In the genomic region with DNA sequence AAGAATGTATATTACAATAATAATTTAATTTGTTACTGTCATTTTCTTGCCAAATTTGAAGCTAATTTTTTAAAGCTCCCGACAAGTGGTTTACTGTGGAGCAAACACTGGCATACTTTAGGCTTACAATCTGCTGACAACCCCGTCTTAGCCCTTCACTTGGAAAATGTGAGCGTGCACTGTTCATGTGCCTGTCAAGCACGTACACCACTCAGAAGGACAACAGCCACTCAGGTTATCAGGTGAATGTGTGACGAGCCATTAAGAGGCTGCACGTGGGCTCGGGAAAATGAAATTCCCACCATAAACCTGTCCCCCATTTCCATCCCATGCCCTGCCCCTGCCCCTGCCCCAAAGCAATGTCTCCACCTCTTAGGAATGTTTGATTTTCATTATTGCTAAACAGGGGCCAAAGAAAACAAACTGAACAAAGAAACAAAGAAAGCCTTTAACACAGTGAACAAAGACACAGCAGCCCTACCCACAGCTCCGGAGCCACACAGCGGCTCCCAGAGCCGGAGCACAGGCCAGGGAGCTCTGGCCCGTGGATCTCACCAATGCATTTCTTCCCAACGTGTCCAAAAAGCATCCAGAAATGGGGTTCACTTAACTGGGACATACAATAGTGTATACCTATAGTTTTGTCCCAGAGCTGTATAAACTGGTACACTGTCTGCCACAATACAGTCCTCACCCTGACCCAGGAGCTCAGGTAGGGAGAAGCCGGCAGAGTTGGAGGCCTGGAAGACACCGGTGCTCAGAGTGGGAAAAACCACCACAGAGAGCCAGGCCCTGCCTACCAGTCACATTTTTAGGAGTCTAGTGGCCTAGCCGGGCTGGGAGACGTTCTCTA, we compare ENCODE assay signal across 18 cellular contexts.
DNase-seq lines count a peak whose midpoint lies in the region; TF ChIP-seq lines count a peak whose summit lies in the region.
"Had no signal": no experiment of that assay in that cellular context is flagged by ENCODE, and none has a peak within 500 bp of the region (broad histone marks: within the 10 kb centered on the region; RNA-seq: fewer than 3 reads in every experiment).

No MANE protein-coding gene starts in this region.

- no peak overlapping the region for H3K18ac ChIP-seq in H9 (ENCODE audit: insufficient read length, low read depth, low read length)

- H3K4me3 Mint-ChIP-seq in endothelial cell (ENCODE audit: unreplicated experiment): no peak overlapping the region
- no peak overlapping the region for H3K4me3 Mint-ChIP-seq in activated CD4-positive, alpha-beta memory T cell treated with anti-CD3 and anti-CD28 coated beads for 36 hours
- H3K4me3 Mint-ChIP-seq in H9: no peak overlapping the region

- no peak overlapping the region for H2BK20ac ChIP-seq in H9 (ENCODE audit: low read depth, low read length, poor library complexity, severe bottlenecking)

- no peaks in the 10 kb centered on the region for H3K79me1 ChIP-seq in H9 (ENCODE audit: insufficient read depth, low read depth, low read length, poor library complexity, severe bottlenecking)

- H2BK5ac ChIP-seq in H9 (ENCODE audit: insufficient read length, low read length): no peak overlapping the region

- H4K20me1 ChIP-seq in neural cell (ENCODE audit: insufficient read depth) (no peaks in the 10 kb centered on the region), H9 (ENCODE audit: control insufficient read depth, insufficient read depth, insufficient read length) (no peaks in the 10 kb centered on the region)

- TF ChIP-seq RAD21 in neural cell (conservative IDR thresholded peaks at IDR 0.05): no peak

- no peak overlapping the region for H3K9ac ChIP-seq in neural cell (ENCODE audit: low read length)
- H3K9ac ChIP-seq in H9 (ENCODE audit: extremely low read depth, insufficient read length, low read length): no peak overlapping the region
- H3K9ac ChIP-seq: GM23248, SK-N-SH had no signal

- peaks cover 3% of the 10 kb centered on the region; the same call in 1 of the 2 replicates for H3K4me1 ChIP-seq in H9 (ENCODE audit: insufficient read depth, low read length)
- H3K4me1 ChIP-seq: sigmoid colon had no signal

- no peak overlapping the region for H2AK5ac ChIP-seq in H9 (ENCODE audit: insufficient read length, low read length)

- H2BK15ac ChIP-seq in H9 (ENCODE audit: low read depth, low read length): no peak overlapping the region

- H3K27ac Mint-ChIP-seq in endothelial cell (ENCODE audit: unreplicated experiment) (peak overlapping the region; percentile 13), H9 (peak overlapping the region in 1 of 3 experiments; percentile 83; a peak in 1 of 7 replicates)
- no peak overlapping the region for H3K27ac Mint-ChIP-seq in activated CD4-positive, alpha-beta memory T cell treated with anti-CD3 and anti-CD28 coated beads for 36 hours
- H3K27ac Mint-ChIP-seq: activated naive CD4-positive, alpha-beta T cell treated with anti-CD3 and anti-CD28 coated beads, Interleukin-2, amount 50 U/mL, for 72 hours had no signal

- H4K91ac ChIP-seq in H9 (ENCODE audit: insufficient read length, low read depth, low read length): no peak overlapping the region

- H3K27ac ChIP-seq in AG04450 (ENCODE audit: low read depth, low read length) (peak overlapping the region; percentile 21), neural cell (ENCODE audit: low read length) (no peak overlapping the region), H9 (ENCODE audit: insufficient read length, low read depth, low read length) (no peak overlapping the region)
- H3K27ac ChIP-seq: GM23248, sigmoid colon had no signal

- H2BK120ac ChIP-seq in H9 (ENCODE audit: low read depth, low read length, poor library complexity, severe bottlenecking): no peak overlapping the region

- H3K79me2 ChIP-seq in neural cell (replicated peaks; ENCODE audit: insufficient read depth, low read length) (no peaks in the 10 kb centered on the region), H9 (ENCODE audit: insufficient read depth, low read length) (no peaks in the 10 kb centered on the region)

- no peaks in the 10 kb centered on the region for H3K36me3 ChIP-seq in neural cell (ENCODE audit: insufficient read depth, low read length)
- H3K36me3 ChIP-seq: sigmoid colon had no signal

- no peak overlapping the region for H3K14ac ChIP-seq in H9 (ENCODE audit: insufficient read depth, low read length)

- H3K9me3 Mint-ChIP-seq in endothelial cell (ENCODE audit: unreplicated experiment) (no peaks in the 10 kb centered on the region), H9 (no peaks in the 10 kb centered on the region; a peak in 1 of 5 replicates)
- no peaks in the 10 kb centered on the region for H3K9me3 Mint-ChIP-seq in activated CD4-positive, alpha-beta memory T cell treated with anti-CD3 and anti-CD28 coated beads for 36 hours
- H3K9me3 Mint-ChIP-seq: activated naive CD4-positive, alpha-beta T cell treated with anti-CD3 and anti-CD28 coated beads, Interleukin-2, amount 50 U/mL, for 72 hours had no signal

- H3K4me2 ChIP-seq in neural cell (ENCODE audit: low read length) (no peak overlapping the region), H9 (ENCODE audit: insufficient read depth, insufficient read length, low read length) (no peak overlapping the region)
- H3K4me2 ChIP-seq: SK-N-SH had no signal

- H3K36me3 Mint-ChIP-seq in endothelial cell (ENCODE audit: low read depth, unreplicated experiment) (no peaks in the 10 kb centered on the region), H9 (ENCODE audit: insufficient read depth in 1 of 3, low read depth in 3 of 3) (no peaks in the 10 kb centered on the region)
- no peaks in the 10 kb centered on the region for H3K36me3 Mint-ChIP-seq in activated CD4-positive, alpha-beta memory T cell treated with anti-CD3 and anti-CD28 coated beads for 36 hours
- H3K36me3 Mint-ChIP-seq: activated naive CD4-positive, alpha-beta T cell treated with anti-CD3 and anti-CD28 coated beads, Interleukin-2, amount 50 U/mL, for 72 hours had no signal

- intact Hi-C loops in activated CD4-positive, alpha-beta memory T cell treated with anti-CD3 and anti-CD28 coated beads for 36 hours (cut with micrococcal nuclease): no loop called here

- H3K27me3 ChIP-seq in AG04450 (ENCODE audit: control insufficient read depth, insufficient read depth, low read length) (no peaks in the 10 kb centered on the region), neural cell (ENCODE audit: insufficient read depth, low read depth, low read length) (no peaks in the 10 kb centered on the region), H9 (ENCODE audit: insufficient read depth, low read length) (no peaks in the 10 kb centered on the region)
- H3K27me3 ChIP-seq: sigmoid colon had no signal

- no peak overlapping the region for H3K56ac ChIP-seq in H9 (ENCODE audit: insufficient read length, low read depth, low read length)

- H3K4me1 Mint-ChIP-seq in endothelial cell (ENCODE audit: unreplicated experiment) (peaks cover 11% of the 10 kb centered on the region), H9 (peaks cover 16 to 24% of the 10 kb centered on the region in 2 experiments)
- H3K4me1 Mint-ChIP-seq in activated CD4-positive, alpha-beta memory T cell treated with anti-CD3 and anti-CD28 coated beads for 36 hours (ENCODE audit: low read depth): peaks cover 14% of the 10 kb centered on the region

- no peaks in the 10 kb centered on the region for H3K23me2 ChIP-seq in H9 (ENCODE audit: insufficient read length, low read depth, low read length, poor library complexity, severe bottlenecking)

- H2AFZ ChIP-seq in neural cell (ENCODE audit: low read depth, low read length) (no peak overlapping the region), H9 (ENCODE audit: low read length) (no peak overlapping the region)
- H2AFZ ChIP-seq: GM23248 had no signal

- H3K23ac ChIP-seq in H9 (ENCODE audit: insufficient read length, low read depth, low read length): no peak overlapping the region

- DNase-seq in AG04450 (ENCODE audit: low read depth, low spot score) (no peak), NCI-H2029 (lab: John Stamatoyannopoulos, UW) (peak; percentile 50), endothelial cell (ENCODE audit: low spot score) (no peak), AG08395 (ENCODE audit: low spot score) (no peak), epidermal melanocyte (ENCODE audit: insufficient read length, low spot score) (no peak), H9 (no peak)
- no peak for DNase-seq in activated CD4-positive, alpha-beta memory T cell treated with anti-CD3 and anti-CD28 coated beads for 36 hours
- DNase-seq: activated CD4-positive, alpha-beta T cell treated with anti-CD3 and anti-CD28 coated beads for 4 hours; effector CD4-positive, alpha-beta T cell; GM23248; NCI-H1092; NCI-H345; SK-N-SH; stimulated activated CD4-positive, alpha-beta T cell treated with anti-CD3 and anti-CD28 coated beads, Interleukin-2, amount 100 ng/mL, for 24 hours had no signal

- H3K4me3 ChIP-seq in AG04450 (ENCODE audit: low read depth, low read length): no peak overlapping the region
- H3K4me3 ChIP-seq in neural cell (ENCODE audit: low read length): no peak overlapping the region
- H3K4me3 ChIP-seq: GM12878, GM23248, sigmoid colon had no signal

- H3K27me3 Mint-ChIP-seq in endothelial cell (ENCODE audit: unreplicated experiment): peaks cover 3% of the 10 kb centered on the region
- peaks cover 14% of the 10 kb centered on the region for H3K27me3 Mint-ChIP-seq in activated CD4-positive, alpha-beta memory T cell treated with anti-CD3 and anti-CD28 coated beads for 36 hours
- peaks cover 9% of the 10 kb centered on the region for H3K27me3 Mint-ChIP-seq in H9 (ENCODE audit: low read depth)

- H3K9me3 ChIP-seq in AG04450 (ENCODE audit: control insufficient read depth, insufficient read depth, low read length) (peaks cover 76% of the 10 kb centered on the region), neural cell (ENCODE audit: low read length) (no peaks in the 10 kb centered on the region), H9 (ENCODE audit: control insufficient read depth, low read depth, low read length) (no peaks in the 10 kb centered on the region)
- H3K9me3 ChIP-seq: sigmoid colon, SK-N-SH had no signal

- POLR2A ChIA-PET in AG04450 (lab: Yijun Ruan, JAX): no interaction called here
- POLR2A ChIA-PET in activated CD4-positive, alpha-beta memory T cell treated with anti-CD3 and anti-CD28 coated beads for 36 hours (lab: Charles Lee): no interaction called here

- H4K8ac ChIP-seq in H9 (replicated peaks; ENCODE audit: insufficient read length, low read depth, low read length): no peak overlapping the region

- H3T11ph ChIP-seq in H9 (ENCODE audit: low read length): no peak overlapping the region

- CTCF ChIA-PET in AG04450 (lab: Charles Lee): no interaction called here
- CTCF ChIA-PET in activated CD4-positive, alpha-beta memory T cell treated with anti-CD3 and anti-CD28 coated beads for 36 hours (lab: Charles Lee): no interaction called here

- no peak overlapping the region for H2BK12ac ChIP-seq in H9 (ENCODE audit: insufficient read length, low read depth, low read length)

- TF ChIP-seq CTCF in AG04450 (IDR thresholded peaks at IDR 0.05; ENCODE audit: low read depth, low read length): no peak
- no peak for TF ChIP-seq CTCF in endothelial cell (IDR thresholded peaks at IDR 0.05; ENCODE audit: unreplicated experiment)
- TF ChIP-seq CTCF in neural cell (IDR thresholded peaks at IDR 0.05; ENCODE audit: poor library complexity, severe bottlenecking): no peak
- TF ChIP-seq CTCF in H9 (conservative IDR thresholded peaks at IDR 0.05): no peak

- H3K9me2 ChIP-seq in neural cell (ENCODE audit: insufficient read depth, low read length): no peaks in the 10 kb centered on the region
- H3K9me2 ChIP-seq: SK-N-SH had no signal

- H4K5ac ChIP-seq in H9 (ENCODE audit: insufficient read length, low read depth, low read length): no peak overlapping the region

- H3K4ac ChIP-seq in H9 (ENCODE audit: low read depth, low read length): no peak overlapping the region

- H3F3A ChIP-seq in neural cell (ENCODE audit: insufficient read depth, low read length, poor library complexity, severe bottlenecking): no peaks in the 10 kb centered on the region

- peak; percentile 52 for TF ChIP-seq EP300 in neural cell (conservative IDR thresholded peaks at IDR 0.05; ENCODE audit: poor library complexity, severe bottlenecking)

- WGBS in H9 (ENCODE audit: extremely low coverage, insufficient read length, low lambda C conversion rate): no CpG with 5 or more reads among the region's 16 CpGs
